10 cellular contexts compared by ENCODE assay signal in genomic region chr22:38396440-38397069, GRCh38. TPM values are rescaled to one million over a fixed set of nuclear protein-coding genes. Genes with fewer than 3 reads are reported as not detected.
DNase-seq lines count a peak whose midpoint lies in the region; ATAC-seq, FAIRE-seq and TF ChIP-seq lines count a peak whose summit lies in the region.
"Not testable (repeated sequence)": the region's sequence is repeated elsewhere in the genome, so short reads cannot be mapped to it uniquely, and the experiment has no call there.
"Had no signal": no experiment of that assay in that cellular context is flagged by ENCODE, and none has a peak within 500 bp of the region (broad histone marks: within the 10 kb centered on the region; RNA-seq: fewer than 3 reads in every experiment).

No MANE protein-coding gene starts in this region.

- TF ChIP-seq POLR2A in GM12878 (IDR thresholded peaks at IDR 0.05; ENCODE audit: low read depth, low read length); esophagus muscularis mucosa (IDR thresholded peaks at IDR 0.05; ENCODE audit: low read depth): not testable (repeated sequence)

- peak overlapping the region; percentile 48 for H3K18ac ChIP-seq in neuronal stem cell (ENCODE audit: low read length)

- H2AFZ ChIP-seq in Karpas-422 (ENCODE audit: low read length); GM12878 (ENCODE audit: control insufficient read depth, low read depth, low read length); neuronal stem cell (ENCODE audit: low read length): not testable (repeated sequence)

- not testable (repeated sequence) for H2BK120ac ChIP-seq in neuronal stem cell (ENCODE audit: low read depth, low read length)

- RAD21 ChIA-PET in GM12878 (lab: Charles Lee; ENCODE audit: unreplicated experiment), result interaction anchor here (0.9 kb wide), 1 partner anchor 174 kb away, joined by 3 read pairs; the partner anchor contains the start of gene DMC1

- peak overlapping the region; percentile 83 for H3K27ac Mint-ChIP-seq in Caco-2 (ENCODE audit: unreplicated experiment)
- peak overlapping the region; percentile 81 for H3K27ac Mint-ChIP-seq in activated CD4-positive, alpha-beta T cell treated with anti-CD3 and anti-CD28 coated beads, Interleukin-2, amount 10 ng/mL, durations not matched to agents 24 days and 14 days

- not testable (repeated sequence) for H4K20me1 ChIP-seq in Karpas-422 (ENCODE audit: insufficient read depth, low read depth, low read length); GM12878 (ENCODE audit: control insufficient read depth, insufficient read depth)

- 1% methylated on average over 12 of the region's 12 CpGs for WGBS in GM12878 (ENCODE audit: insufficient coverage, insufficient replicate concordance, low lambda C conversion rate, missing lambda C conversion rate)
- WGBS in esophagus muscularis mucosa, result 88% methylated on average over 9 of the region's 12 CpGs
- WGBS in neuronal stem cell (ENCODE audit: extremely low coverage in 2 of 2, insufficient read length in 2 of 2, insufficient replicate concordance in 1 of 2), 2 donors, result no CpG with 5 or more reads among the region's 12 CpGs

- not testable (repeated sequence) for ATAC-seq in GM12878

- POLR2A ChIA-PET in Caco-2 (lab: Charles Lee), result not testable (repeated sequence)
- POLR2A ChIA-PET in GM12878 (lab: Charles Lee), result interaction anchor here (0.8 kb wide), 1 partner anchor 91 kb away, joined by 6 read pairs; no protein-coding TSS in a partner anchor

- H3K27me3 Mint-ChIP-seq in Caco-2 (ENCODE audit: insufficient read depth, unreplicated experiment), result not testable (repeated sequence)
- peaks cover 16% of the 10 kb centered on the region for H3K27me3 Mint-ChIP-seq in activated CD4-positive, alpha-beta T cell treated with anti-CD3 and anti-CD28 coated beads, Interleukin-2, amount 10 ng/mL, durations not matched to agents 24 days and 14 days

- not testable (repeated sequence) for DNase-seq in Caco-2; activated CD4-positive, alpha-beta T cell treated with anti-CD3 and anti-CD28 coated beads, Interleukin-2, amount 10 ng/mL, durations not matched to agents 24 days and 14 days; GM12878 (ENCODE audit: low read depth, low spot score); esophagus muscularis mucosa (ENCODE audit: extremely low spot score); kidney epithelial cell (ENCODE audit: low read depth); neuronal stem cell (ENCODE audit: low spot score); substantia nigra (lab: John Stamatoyannopoulos, UW)
- peak; percentile 26 for DNase-seq in Karpas-422

- H3K9me3 Mint-ChIP-seq in Caco-2 (ENCODE audit: unreplicated experiment); activated CD4-positive, alpha-beta T cell treated with anti-CD3 and anti-CD28 coated beads, Interleukin-2, amount 10 ng/mL, durations not matched to agents 24 days and 14 days: not testable (repeated sequence)

- not testable (repeated sequence) for H3K9me2 ChIP-seq in Karpas-422 (replicated peaks; ENCODE audit: insufficient read depth, low read length)

- not testable (repeated sequence) for H4K8ac ChIP-seq in neuronal stem cell (ENCODE audit: low read depth, low read length)

- not testable (repeated sequence) for H3K4me1 ChIP-seq in Caco-2; GM12878 (ENCODE audit: control insufficient read depth, insufficient read depth, low read length)
- peaks cover 35% of the 10 kb centered on the region for H3K4me1 ChIP-seq in Karpas-422 (ENCODE audit: low read length)
- peaks cover 31 to 46% (median 40%) of the 10 kb centered on the region in 4 donors for H3K4me1 ChIP-seq in esophagus muscularis mucosa
- H3K4me1 ChIP-seq in neuronal stem cell (ENCODE audit: control insufficient read depth in 2 of 2, insufficient read depth in 1 of 2, low read depth in 1 of 2, low read length in 2 of 2), result peaks cover 7 to 18% of the 10 kb centered on the region in 2 donors

- not testable (repeated sequence) for TF ChIP-seq CTCF in Caco-2 (IDR thresholded peaks at IDR 0.05; ENCODE audit: insufficient read depth in 1 of 2, low read depth in 1 of 2, low read length in 1 of 2, severe bottlenecking in 1 of 2, unreplicated experiment in 1 of 2); GM12878 (IDR thresholded peaks at IDR 0.05 in 2 of 3, conservative IDR thresholded peaks at IDR 0.05 in 1 of 3; ENCODE audit: control insufficient read depth in 2 of 3, extremely low read depth in 1 of 3, insufficient read depth in 1 of 3, low read depth in 3 of 3, low read length in 3 of 3); esophagus muscularis mucosa (IDR thresholded peaks at IDR 0.05); kidney epithelial cell (IDR thresholded peaks at IDR 0.05; ENCODE audit: insufficient read depth, low read length, poor library complexity, severe bottlenecking)

- intact Hi-C loops in Caco-2 (cut with micrococcal nuclease; ENCODE audit: unreplicated experiment); activated CD4-positive, alpha-beta T cell treated with anti-CD3 and anti-CD28 coated beads, Interleukin-2, amount 10 ng/mL, durations not matched to agents 24 days and 14 days (cut with micrococcal nuclease): not testable (repeated sequence)
- intact Hi-C loops in GM12878 (cut with micrococcal nuclease; ENCODE audit: unreplicated experiment) (loop anchor here (5.0 kb wide), 1 partner anchor 194 kb away; the partner anchor contains the start of gene MAFF), esophagus muscularis mucosa (cut with DNase I) (loop anchor here (10.0 kb wide), 1 partner anchor 108 kb away; the partner anchor contains the start of gene DDX17)

- H3K4me3 ChIP-seq in Caco-2 (ENCODE audit: low read depth, low read length), result not testable (repeated sequence)
- peak overlapping the region; percentile 70; the same call in 1 of the 2 replicates for H3K4me3 ChIP-seq in Karpas-422 (ENCODE audit: low read length)
- peak overlapping the region; percentile 87 for H3K4me3 ChIP-seq in GM12878
- peak overlapping the region; percentile 85 to 99 (median 92) for H3K4me3 ChIP-seq in esophagus muscularis mucosa
- peak overlapping the region; percentile 75 for H3K4me3 ChIP-seq in kidney epithelial cell (ENCODE audit: low read depth, low read length)
- peak overlapping the region; percentile 61 to 87 for H3K4me3 ChIP-seq in neuronal stem cell (ENCODE audit: low read length in 2 of 2)

- not testable (repeated sequence) for H3K27ac ChIP-seq in Karpas-422 (ENCODE audit: low read length)
- H3K27ac ChIP-seq in GM12878 (ENCODE audit: control insufficient read depth, insufficient read depth) (peak overlapping the region; percentile 85), esophagus muscularis mucosa (replicated peaks in 1 of 4) (peak overlapping the region; percentile 93 to 97 (median 94)), neuronal stem cell (replicated peaks; ENCODE audit: low read length) (peak overlapping the region; percentile 51), substantia nigra (ENCODE audit: low read depth, low read length, poor library complexity, severe bottlenecking) (peak overlapping the region; percentile 42)

- H2BK15ac ChIP-seq in neuronal stem cell (ENCODE audit: low read length), result not testable (repeated sequence)

- H3K36me3 Mint-ChIP-seq in Caco-2 (ENCODE audit: insufficient read depth, unreplicated experiment); activated CD4-positive, alpha-beta T cell treated with anti-CD3 and anti-CD28 coated beads, Interleukin-2, amount 10 ng/mL, durations not matched to agents 24 days and 14 days (ENCODE audit: low read depth): not testable (repeated sequence)

- not testable (repeated sequence) for H4K91ac ChIP-seq in neuronal stem cell (ENCODE audit: low read depth, low read length, poor library complexity)

- H2AK5ac ChIP-seq in neuronal stem cell (ENCODE audit: low read depth, low read length), result not testable (repeated sequence)

- not testable (repeated sequence) for H3K36me3 ChIP-seq in Caco-2 (ENCODE audit: control insufficient read depth, insufficient read depth, low read length); Karpas-422 (ENCODE audit: insufficient read depth, low read length); GM12878 (ENCODE audit: control insufficient read depth in 2 of 2, insufficient read depth in 2 of 2, low read length in 1 of 2); esophagus muscularis mucosa; kidney epithelial cell (ENCODE audit: control insufficient read depth, insufficient read depth, low read length); neuronal stem cell (replicated peaks in 1 of 2; ENCODE audit: control insufficient read depth in 2 of 2, insufficient read depth in 2 of 2, low read length in 2 of 2)

- not testable (repeated sequence) for H3K79me2 ChIP-seq in Karpas-422 (ENCODE audit: low read length)
- H3K79me2 ChIP-seq in GM12878 (ENCODE audit: control insufficient read depth, insufficient read depth, low read length), result peaks cover 62% of the 10 kb centered on the region

- CTCF ChIA-PET in Caco-2 (lab: Charles Lee), result not testable (repeated sequence)
- CTCF ChIA-PET in GM12878 (lab: Yijun Ruan, JAX), result interaction anchor here (1.0 kb wide), 1 partner anchor 17 kb away, joined by 5 read pairs; no protein-coding TSS in a partner anchor

- H3K14ac ChIP-seq in neuronal stem cell (ENCODE audit: low read length), result not testable (repeated sequence)

- H3K4me2 ChIP-seq in Karpas-422 (ENCODE audit: low read depth, low read length, poor library complexity, severe bottlenecking) (peak overlapping the region; percentile 77), GM12878 (ENCODE audit: control insufficient read depth, insufficient read depth) (peak overlapping the region; percentile 77), neuronal stem cell (ENCODE audit: insufficient read depth, low read length, poor library complexity, severe bottlenecking) (peak overlapping the region; percentile 66)

- H3K9ac ChIP-seq in Karpas-422 (ENCODE audit: low read length) (peak overlapping the region; percentile 71; the same call in 1 of the 2 replicates), GM12878 (ENCODE audit: control insufficient read depth, insufficient read depth, low read length) (peak overlapping the region; percentile 80)
- H3K9ac ChIP-seq in neuronal stem cell (ENCODE audit: low read depth, low read length, poor library complexity), result not testable (repeated sequence)

- H3K4ac ChIP-seq in neuronal stem cell (ENCODE audit: low read length), result not testable (repeated sequence)

- not testable (repeated sequence) for TF ChIP-seq EP300 in GM12878 (IDR thresholded peaks at IDR 0.05; ENCODE audit: borderline replicate concordance in 1 of 2, control insufficient read depth in 1 of 2, low read depth in 2 of 2, low read length in 2 of 2); esophagus muscularis mucosa (IDR thresholded peaks at IDR 0.05)

- not testable (repeated sequence) for BruUV-seq in Caco-2 (replicated peaks; lab: Mats Ljungman, UMichigan); GM12878 (replicated peaks; lab: Mats Ljungman, UMichigan)

- in situ Hi-C loops in GM12878 (cut with MboI), result not testable (repeated sequence)

- H2BK5ac ChIP-seq in neuronal stem cell (ENCODE audit: low read length), result not testable (repeated sequence)

- H3K23ac ChIP-seq in neuronal stem cell (ENCODE audit: low read depth, low read length, poor library complexity), result not testable (repeated sequence)

- not testable (repeated sequence) for TF ChIP-seq RAD21 in GM12878 (IDR thresholded peaks at IDR 0.05; ENCODE audit: insufficient read depth, low read depth, low read length)

- H2BK12ac ChIP-seq in neuronal stem cell (ENCODE audit: low read length), result not testable (repeated sequence)

- H3K79me1 ChIP-seq in neuronal stem cell (ENCODE audit: low read depth, low read length), result not testable (repeated sequence)

- not testable (repeated sequence) for H3K9me3 ChIP-seq in Caco-2; Karpas-422 (ENCODE audit: low read length); GM12878 (replicated peaks; ENCODE audit: control insufficient read depth, insufficient read depth, low read length); esophagus muscularis mucosa; neuronal stem cell (replicated peaks in 1 of 2; ENCODE audit: control insufficient read depth in 2 of 2, insufficient read depth in 1 of 2, low read depth in 1 of 2, low read length in 2 of 2)

- FAIRE-seq in GM12878 (lab: Jason Lieb, UNC), result not testable (repeated sequence)

- H3K27me3 ChIP-seq in Caco-2 (replicated peaks; ENCODE audit: control insufficient read depth, insufficient read depth, low read length); Karpas-422 (ENCODE audit: low read length); GM12878 (replicated peaks in 1 of 2; ENCODE audit: control insufficient read depth in 2 of 2, insufficient read depth in 2 of 2, low read length in 1 of 2); esophagus muscularis mucosa; kidney epithelial cell (ENCODE audit: control insufficient read depth, insufficient read depth, low read length); neuronal stem cell (ENCODE audit: control insufficient read depth in 3 of 3, insufficient read depth in 3 of 3, low read depth in 1 of 3, low read length in 3 of 3): not testable (repeated sequence)

- SMC1A ChIA-PET in GM12878 (lab: Charles Lee; ENCODE audit: uncharacterized antibody, unreplicated experiment), result not testable (repeated sequence)

- peak overlapping the region; percentile 79 for H3K4me3 Mint-ChIP-seq in Caco-2 (ENCODE audit: unreplicated experiment)
- H3K4me3 Mint-ChIP-seq in activated CD4-positive, alpha-beta T cell treated with anti-CD3 and anti-CD28 coated beads, Interleukin-2, amount 10 ng/mL, durations not matched to agents 24 days and 14 days, result peak overlapping the region; percentile 85

- H3K4me1 Mint-ChIP-seq in Caco-2 (ENCODE audit: low read depth, unreplicated experiment), result peaks cover 15% of the 10 kb centered on the region
- peaks cover 41% of the 10 kb centered on the region for H3K4me1 Mint-ChIP-seq in activated CD4-positive, alpha-beta T cell treated with anti-CD3 and anti-CD28 coated beads, Interleukin-2, amount 10 ng/mL, durations not matched to agents 24 days and 14 days

RNA-seq across cellular contexts. Expression of gene KCNJ4, which starts 58.4 kb away (rescaled TPM):
- total RNA-seq in Caco-2 (2022) (0.14 and 0.27 TPM in 2 replicates), GM12878 (2014; rRNA removed) (not detected in 2 replicates), GM12878 (2014; rRNA removed; fragmentation: Illumina TruSeq; extraction: Trizol) (not detected in 2 replicates), GM12878 (2021) (not detected in 2 replicates), esophagus muscularis mucosa (not detected), kidney epithelial cell (not detected in 2 replicates)
- total RNA-seq in Karpas-422 (2014; rRNA removed; shearing (Covaris generic); ENCODE audit: low replicate concordance), result not detected in 2 replicates
- not detected in 2 replicates for total RNA-seq in activated CD4-positive, alpha-beta T cell treated with anti-CD3 and anti-CD28 coated beads, Interleukin-2, amount 10 ng/mL, durations not matched to agents 24 days and 14 days
- total RNA-seq in GM12878 (2013; cell fraction: nucleolus; rRNA removed), result not detected in 2 replicates
- 0.12 TPM for polyA plus RNA-seq in GM12878 (2011; ENCODE audit: low read depth)
- polyA plus RNA-seq in GM12878 (2011; rRNA removed) (not detected in 2 replicates), GM12878 (2014; fragmentation: Illumina TruSeq; extraction: Trizol) (not detected in 2 replicates), GM12878 (2014; fragmentation: Nextera tagmentation; extraction: Ambion mirVana) (not detected), GM12878 (2014; rRNA removed) (not detected in 2 replicates), GM12878 (2016; fragmentation: Nextera tagmentation; extraction: Ambion mirVana) (not detected)
- not detected in 2 replicates for polyA plus RNA-seq in GM12878 (2011; cell fraction: cytosol; rRNA removed)
- polyA plus RNA-seq in GM12878 (2011; cell fraction: nucleus; rRNA removed), result not detected in 2 replicates
- polyA plus RNA-seq in GM12878 (2012), result 0.07 and 0.13 TPM in 2 replicates
- not detected in 2 replicates for polyA minus RNA-seq in GM12878 (2011; rRNA and poly(A)+ RNA removed)
- polyA minus RNA-seq in GM12878 (2011; cell fraction: cytosol; rRNA and poly(A)+ RNA removed), result not detected in 2 replicates
- polyA minus RNA-seq in GM12878 (2011; cell fraction: nucleus; rRNA and poly(A)+ RNA removed), result not detected in 2 replicates
- polyA plus RNA-seq in neuronal stem cell (2013, experiment 1 of 2), result 6.0 TPM
- 5.6 TPM for polyA plus RNA-seq in neuronal stem cell (2013, experiment 2 of 2)
- total RNA-seq: endothelial cell of umbilical vein had no signal
- polyA plus RNA-seq: BJ, endothelial cell of umbilical vein had no signal
